Comparison of ENCODE assay signal across 30 cellular contexts in the genomic region with DNA sequence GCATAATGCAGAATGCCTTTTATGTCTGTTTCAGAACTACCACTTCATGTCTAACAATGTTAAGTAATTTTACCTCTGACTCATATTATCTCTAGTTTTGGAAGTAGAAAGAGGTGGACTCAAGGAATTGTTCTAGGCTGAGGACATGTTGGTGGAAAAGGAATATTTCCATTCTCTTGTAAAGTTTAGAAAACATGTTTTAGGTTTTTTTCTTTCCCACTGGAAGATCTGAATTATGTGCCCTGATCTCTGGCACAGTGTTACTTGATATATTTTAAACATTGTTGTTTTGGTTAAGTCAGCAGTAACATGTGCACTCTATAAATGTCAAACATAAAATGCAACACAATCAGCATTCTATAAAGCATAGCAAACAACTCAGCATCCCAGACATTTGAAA.
"Had no signal": no experiment of that assay in that cellular context is flagged by ENCODE, and none has a peak within 500 bp of the region (broad histone marks: within the 10 kb centered on the region; RNA-seq: fewer than 3 reads in every experiment).

No MANE protein-coding gene starts in this region.

- ATAC-seq: activated CD4-positive, CD25-positive, alpha-beta regulatory T cell treated with anti-CD3 and anti-CD28 coated beads, Interleukin-2, amount 50 U/mL, for 24 hours; esophagus mucosa; naive thymus-derived CD4-positive, alpha-beta T cell; right cardiac atrium; stimulated activated naive CD8-positive, alpha-beta T cell treated with anti-CD3 and anti-CD28 coated beads, Interleukin-15, Interleukin-2, amounts not matched to agents 100 U/mL and 50 U/mL, for 24 hours had no signal

- H3K36me3 ChIP-seq: neural progenitor cell, thoracic aorta had no signal

- H3K27ac ChIP-seq: left ventricle myocardium inferior, neural progenitor cell, thoracic aorta, VCaP had no signal

- H3K9ac ChIP-seq: neural progenitor cell had no signal

- H2AFZ ChIP-seq: neural progenitor cell had no signal

- DNase-seq: activated CD4-positive, alpha-beta memory T cell treated with anti-CD3 and anti-CD28 coated beads for 36 hours; activated CD4-positive, alpha-beta T cell treated with anti-CD3 and anti-CD28 coated beads for 48 hours; activated CD8-positive, alpha-beta memory T cell treated with anti-CD3 and anti-CD28 coated beads, Interleukin-2, amount 50 U/mL, for 48 hours; activated gamma-delta T cell; activated naive CD4-positive, alpha-beta T cell treated with anti-CD3 and anti-CD28 coated beads, Interleukin-2, amount 10 ng/mL, durations not matched to agents 7 days and 5 days; activated naive CD8-positive, alpha-beta T cell treated with anti-CD3 and anti-CD28 coated beads, Interleukin-2, amount 10 ng/mL, durations not matched to agents 7 days and 5 days; activated T-cell treated with anti-CD3 and anti-CD28 coated beads, Interleukin-2, amount 50 U/mL, for 24 hours; amniotic stem cell; caudate nucleus; endodermal cell; foreskin fibroblast; head of caudate nucleus; immature natural killer cell; kidney glomerular epithelial cell; left ventricle myocardium inferior; mesendoderm; naive thymus-derived CD4-positive, alpha-beta T cell; occipital lobe; posterior cingulate gyrus; right cardiac atrium; stimulated activated CD4-positive, alpha-beta T cell treated with anti-CD3 and anti-CD28 coated beads, Interleukin-12 subunit alpha, Interleukin-12 subunit beta, amount 100 ng/mL, for 4 hours; stimulated activated CD4-positive, alpha-beta T cell treated with anti-CD3 and anti-CD28 coated beads, Interleukin-4, amount 100 ng/mL, for 1 hour; stimulated activated naive CD8-positive, alpha-beta T cell treated with anti-CD3 and anti-CD28 coated beads, Interleukin-15, Interleukin-2, amounts not matched to agents 100 U/mL and 50 U/mL, for 24 hours; trophoblast cell had no signal

- H3K4me3 ChIP-seq: left ventricle myocardium inferior, lung, neural progenitor cell, thoracic aorta had no signal

- H3K27me3 ChIP-seq: neural progenitor cell had no signal

- H3K4me2 ChIP-seq: neural progenitor cell had no signal

- H3K9me3 ChIP-seq: left ventricle myocardium inferior, thoracic aorta had no signal
